Comparison of ENCODE assay signal across 8 cellular contexts in genomic region chr5:142108432-142109355, GRCh38. TPM values are rescaled to one million over a fixed set of nuclear protein-coding genes. Genes with fewer than 3 reads are reported as not detected.
DNase-seq lines count a peak whose midpoint lies in the region; ATAC-seq and TF ChIP-seq lines count a peak whose summit lies in the region.

Gene NDFIP1 (plus strand): TSS chr5:142108779. CDS start chr5:142108975, 196 bp downstream.

- H3K9me3 ChIP-seq in adrenal gland (replicated peaks in 1 of 3) (no peaks in the 10 kb centered on the region), prostate gland (no peaks in the 10 kb centered on the region), upper lobe of right lung (no peaks in the 10 kb centered on the region)

- H3K4me3 ChIP-seq in GM12865 (ENCODE audit: low read depth, low read length) (peak within 1 kb of the TSS; percentile 44), adrenal gland (peak within 1 kb of the TSS; percentile 37 to 93 (median 74)), prostate gland (peak within 1 kb of the TSS; percentile 57 to 87), upper lobe of right lung (peak within 1 kb of the TSS; percentile 82)

- POLR2A ChIA-PET in HEK293T (lab: Yijun Ruan, JAX) = interaction anchor here (0.8 to 3.7 kb wide), 9 partner anchors 20 to 366 kb away, joined by 3 to 33 read pairs (median 3); partner anchors contain the start of genes GNPDA1 and RNF14

- TF ChIP-seq POLR2A in adrenal gland (IDR thresholded peaks at IDR 0.05) = peak; percentile 88 to 97
- peak; percentile 90 for TF ChIP-seq POLR2A in prostate gland (IDR thresholded peaks at IDR 0.05)

- H3K4me1 ChIP-seq in adrenal gland (replicated peaks in 1 of 2) (peaks cover 20 to 36% of the 10 kb centered on the region in 2 donors), prostate gland (replicated peaks) (no peaks in the 10 kb centered on the region), upper lobe of right lung (peaks cover 22% of the 10 kb centered on the region)

- peak; percentile 83 for DNase-seq in GM12865 (ENCODE audit: low read depth)
- DNase-seq in HEK293T (ENCODE audit: extremely low spot score) = peak; percentile 78
- peak; percentile 75 for DNase-seq in NAMALWA (ENCODE audit: low spot score)
- DNase-seq in adrenal gland = peak; percentile 82 to 89 (median 84)
- peak; percentile 89 for DNase-seq in left cardiac atrium
- peak; percentile 78 for DNase-seq in prostate gland (ENCODE audit: low spot score)
- peak; percentile 95 for DNase-seq in upper lobe of right lung

- H3K27me3 ChIP-seq in adrenal gland (no peaks in the 10 kb centered on the region), prostate gland (replicated peaks; ENCODE audit: insufficient read depth) (no peaks in the 10 kb centered on the region), upper lobe of right lung (no peaks in the 10 kb centered on the region)

- intact Hi-C loops in T-helper 1 cell treated with Interleukin-12 subunit alpha and Interleukin-12 subunit beta and Interleukin-4 antibody, amounts not matched to agents 30 ng/mL and 1 ng/mL, for 36 hours (cut with micrococcal nuclease) = loop anchor here (1.0 to 10.0 kb wide), 14 partner anchors 13 to 1296 kb away; partner anchors contain the start of genes DELE1, FCHSD1, HDAC3 and NR3C1
- intact Hi-C loops in adrenal gland (cut with DNase I) (loop anchor here in 1 of 2 donors (2.0 kb wide), 1 partner anchor 34 kb away; no protein-coding TSS in a partner anchor), left cardiac atrium (cut with DNase I) (loop anchor here in 1 of 2 donors (5.0 kb wide), 1 partner anchor 91 kb away; no protein-coding TSS in a partner anchor), prostate gland (cut with DNase I) (loop anchor here (5.0 kb wide), 1 partner anchor 96 kb away; the partner anchor contains the start of gene GNPDA1), upper lobe of right lung (cut with DNase I) (no loop called here)

- TF ChIP-seq CTCF in GM12865 (IDR thresholded peaks at IDR 0.05; ENCODE audit: insufficient read depth, low read depth, low read length, missing control alignments) (no peak), adrenal gland (IDR thresholded peaks at IDR 0.05) (peak in 3 of 6 experiments; percentile 15 to 21 (median 21)), prostate gland (IDR thresholded peaks at IDR 0.05) (peak in 1 of 4 experiments; percentile 31), upper lobe of right lung (IDR thresholded peaks at IDR 0.05) (no peak)

- WGBS in adrenal gland, 4 donors = 0 to 1% (median 0%) methylated on average over 13 to 106 of the region's 106 CpGs
- 3% methylated on average over 79 of the region's 106 CpGs for WGBS in prostate gland

- H3K36me3 ChIP-seq in adrenal gland (replicated peaks in 1 of 2) = no peaks in the 10 kb centered on the region
- H3K36me3 ChIP-seq in prostate gland = no peaks in the 10 kb centered on the region
- H3K36me3 ChIP-seq in upper lobe of right lung = no peaks in the 10 kb centered on the region

- H3K27ac ChIP-seq in adrenal gland = peak within 1 kb of the TSS; percentile 86 to 99 (median 98)
- H3K27ac ChIP-seq in prostate gland = peak within 1 kb of the TSS; percentile 98 to 99
- peak within 1 kb of the TSS; percentile 95 for H3K27ac ChIP-seq in upper lobe of right lung

- ATAC-seq in left cardiac atrium (peak; percentile 99), upper lobe of right lung (peak; percentile 99)

- CTCF ChIA-PET in HEK293T (lab: Yijun Ruan, JAX) = interaction anchor here (1.2 to 2.6 kb wide), 2 partner anchors 22 to 96 kb away, joined by 3 to 13 read pairs; partner anchors contain the start of gene GNPDA1

TF ChIP-seq in HEK293T, 16 proteins besides CTCF, POLR2A, EP300 and RAD21:
- TF ChIP-seq L3MBTL2 (conservative IDR thresholded peaks at IDR 0.05) = peak; percentile 63
- TF ChIP-seq SP1 (IDR thresholded peaks at IDR 0.05) = no peak
- no peak for TF ChIP-seq FOXM1 (IDR thresholded peaks at IDR 0.05; ENCODE audit: borderline replicate concordance)

RNA-seq across cellular contexts. Expression of gene NDFIP1, which starts in this region (rescaled TPM):
- total RNA-seq in T-helper 1 cell treated with Interleukin-12 subunit alpha and Interleukin-12 subunit beta and Interleukin-4 antibody, amounts not matched to agents 30 ng/mL and 1 ng/mL, for 36 hours = 54.9 and 57.3 TPM in 2 replicates
- total RNA-seq in adrenal gland (100 to 1,000 TPM in 3 of 8 donors, 10 to 100 TPM in 5; 70.6 to 313 (median 90.6) TPM), left cardiac atrium (10 to 100 TPM; 54.9 to 63.6 TPM), prostate gland (100 to 1,000 TPM; 134 to 234 TPM), upper lobe of right lung (68.1 TPM)
- polyA plus RNA-seq in adrenal gland = 100 to 1,000 TPM in 1 of 3 donors, 10 to 100 TPM in 2; 26.7 to 121 (median 31.5) TPM

Comparison
In these comparisons a context has a peak if more than half of its experiments do, and no peak if none do; other contexts are left out.
1. Peak in every context shown above with its lines: DNase-seq, ATAC-seq, H3K4me3 ChIP-seq and H3K27ac ChIP-seq.